ENCODE assay signal across 13 cellular contexts in the genomic region with DNA sequence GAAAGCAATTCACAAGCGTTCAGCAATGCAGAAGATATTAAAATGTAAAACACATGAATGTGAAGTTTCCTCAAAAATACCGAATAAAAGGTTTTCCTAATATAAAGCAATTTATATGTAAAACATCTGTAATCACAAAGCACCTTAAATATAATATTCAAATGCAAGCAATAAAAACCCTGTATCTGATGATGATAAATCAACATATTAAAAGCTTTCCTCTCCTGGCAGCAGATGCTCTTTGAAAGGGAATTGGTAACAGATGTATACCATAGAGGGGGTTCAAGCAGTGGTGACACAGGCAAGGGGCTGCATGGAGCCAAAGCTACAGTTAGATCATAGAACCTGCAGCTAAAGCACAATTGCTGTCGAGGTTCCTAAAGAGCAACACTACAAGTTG.
"Had no signal": no experiment of that assay in that cellular context is flagged by ENCODE, and none has a peak within 500 bp of the region (broad histone marks: within the 10 kb centered on the region; RNA-seq: fewer than 3 reads in every experiment).

No MANE protein-coding gene starts in this region.

- H3K4me2 ChIP-seq: smooth muscle cell had no signal

- H3K4me3 Mint-ChIP-seq: naive B cell, nephron, type B pancreatic cell had no signal

- H3K4me3 ChIP-seq: heart right ventricle, pancreas, smooth muscle cell had no signal

- H3K9me3 ChIP-seq: heart right ventricle, pancreas had no signal

- H3K36me3 ChIP-seq: heart right ventricle, pancreas had no signal

- H3K27me3 Mint-ChIP-seq: naive B cell, progenitor cell of endocrine pancreas had no signal

- DNase-seq: effector memory CD4-positive, alpha-beta T cell; heart right ventricle; hypothalamus; naive B cell; occipital lobe; pancreas; stimulated activated CD4-positive, alpha-beta T cell treated with anti-CD3 and anti-CD28 coated beads, Interleukin-2, amount 100 ng/mL, for 48 hours; stimulated activated naive CD4-positive, alpha-beta T cell treated with Interleukin-2 at 50 U/mL for 16 hours had no signal

- H3K36me3 Mint-ChIP-seq: naive B cell, type B pancreatic cell had no signal

- H3K9me3 Mint-ChIP-seq: naive B cell, nephron, type B pancreatic cell had no signal

- H3K4me1 ChIP-seq: heart right ventricle, pancreas had no signal

- H3K27ac Mint-ChIP-seq: naive B cell, progenitor cell of endocrine pancreas, type B pancreatic cell had no signal

- H3K27ac ChIP-seq: heart right ventricle, pancreas had no signal

- H3K4me1 Mint-ChIP-seq: naive B cell had no signal

- ATAC-seq: esophagus mucosa, heart right ventricle, pancreas had no signal

- H3K27me3 ChIP-seq: heart right ventricle, pancreas had no signal
